8 cellular contexts compared by ENCODE assay signal in the genomic region with DNA sequence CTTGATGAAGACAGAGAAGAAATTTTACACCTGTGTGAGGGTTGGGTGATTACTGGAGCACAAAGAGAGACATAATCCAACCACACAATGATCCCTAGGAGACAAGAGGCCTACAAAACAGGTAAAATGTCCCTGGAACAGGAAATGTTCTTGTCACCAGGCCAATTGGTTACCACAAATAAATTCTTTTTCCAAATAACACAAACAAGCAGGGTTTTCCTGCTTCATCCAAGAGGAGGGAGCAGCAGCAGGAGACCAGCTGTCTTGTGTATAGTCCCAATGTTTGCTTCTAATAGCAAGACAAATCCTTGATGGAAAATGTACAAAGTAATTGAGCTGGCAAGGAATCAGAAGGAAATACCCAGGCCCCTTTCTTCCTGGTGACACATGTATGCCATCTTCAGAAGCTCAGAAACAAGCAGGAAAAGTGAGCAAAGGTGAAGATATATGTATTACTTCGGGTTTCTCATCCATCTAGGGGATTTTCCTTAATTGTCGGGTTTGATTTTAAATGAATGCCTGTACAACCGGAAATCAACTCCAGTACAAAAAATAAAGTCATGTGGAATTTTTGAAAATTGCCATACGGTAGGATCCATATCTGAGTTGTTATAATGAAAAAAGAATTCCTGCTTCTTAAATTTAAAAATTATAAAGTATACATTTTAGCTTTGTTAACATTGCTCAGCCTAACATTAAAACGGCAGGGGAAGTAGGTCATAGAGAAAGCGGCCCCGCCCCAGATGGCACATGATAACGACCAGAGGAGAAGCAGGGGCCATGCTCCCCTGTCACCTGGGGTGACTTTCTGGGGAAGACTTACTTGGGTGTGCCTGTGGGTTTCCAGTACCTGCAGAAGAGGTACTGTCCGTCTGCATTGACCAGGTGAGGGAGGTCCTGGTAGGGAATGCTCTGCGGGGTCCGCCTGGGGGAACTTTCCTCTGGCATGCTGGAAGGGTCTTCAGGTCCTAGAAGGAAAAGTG. TPM values are rescaled to one million over a fixed set of nuclear protein-coding genes. Genes with fewer than 3 reads are reported as not detected.
DNase-seq lines count a peak whose midpoint lies in the region; TF ChIP-seq lines count a peak whose summit lies in the region.

No MANE protein-coding gene starts in this region.

- no peaks in the 10 kb centered on the region for H3K27me3 ChIP-seq in dorsolateral prefrontal cortex

- in situ Hi-C loops in GM13977 (cut with MboI; ENCODE audit: low pct_unique_long_range_greater_than_20kb, low sequenced_read_pairs, unreplicated experiment): no loop called here

- peaks cover 54% of the 10 kb centered on the region for H3K27me3 Mint-ChIP-seq in nephron progenitor cell (ENCODE audit: low read depth, poor library complexity)

- intact Hi-C loops in dorsolateral prefrontal cortex (cut with DNase I): loop anchor here (5.0 to 10.0 kb wide), 5 partner anchors 34 to 226 kb away; partner anchors contain the start of genes KBTBD12 (in 1 of the 2), MCM2 (in 1 of the 2) and TPRA1 (in 1 of the 2)

- DNase-seq in GM13977 (ENCODE audit: low spot score): peak; percentile 64
- DNase-seq in NCI-H2029 treated with DMSO at 0.1 percent for 48 hours (lab: John Stamatoyannopoulos, UW): peak; percentile 98
- DNase-seq in dorsolateral prefrontal cortex: peak in 1 of 10 donors; percentile 57
- DNase-seq in nephron progenitor cell: no peak
- no peak for DNase-seq in NK-92 (lab: John Stamatoyannopoulos, UW; ENCODE audit: unreplicated experiment)
- DNase-seq in activated effector memory CD4-positive, alpha-beta T cell treated with Interleukin-2 at 50 U/mL for 16 hours: no peak
- no peak for DNase-seq in NCI-H2227 (lab: John Stamatoyannopoulos, UW; ENCODE audit: unreplicated experiment)
- no peak for DNase-seq in activated naive CD4-positive, alpha-beta T cell treated with Interleukin-2 at 50 U/mL for 16 hours

- peak overlapping the region; percentile 30 to 89 (median 79) for H3K4me3 ChIP-seq in dorsolateral prefrontal cortex

- H3K27ac Mint-ChIP-seq in nephron progenitor cell: no peak overlapping the region

- peaks cover 31% of the 10 kb centered on the region for H3K4me1 Mint-ChIP-seq in nephron progenitor cell

- H3K9me3 Mint-ChIP-seq in nephron progenitor cell: peaks cover 4% of the 10 kb centered on the region

- TF ChIP-seq CTCF in GM13977 (IDR thresholded peaks at IDR 0.05; ENCODE audit: extremely low read depth, insufficient read depth, missing control alignments): no peak
- TF ChIP-seq CTCF in dorsolateral prefrontal cortex (IDR thresholded peaks at IDR 0.05 in 54 of 56, conservative IDR thresholded peaks at IDR 0.05 in 2 of 56; ENCODE audit: low read depth in 1 of 56, partially characterized antibody in 56 of 56): no peak
- TF ChIP-seq CTCF in nephron progenitor cell (IDR thresholded peaks at IDR 0.05): no peak

- peak overlapping the region; percentile 43 for H3K4me3 Mint-ChIP-seq in nephron progenitor cell

- no peaks in the 10 kb centered on the region for H3K36me3 Mint-ChIP-seq in nephron progenitor cell (ENCODE audit: low read depth)

- H3K27ac ChIP-seq in dorsolateral prefrontal cortex: peak overlapping the region in 56 of 59 donors; percentile 14 to 94 (median 87)

RNA-seq across cellular contexts. Expression of gene MGLL, which starts 1.2 kb away (rescaled TPM):
- total RNA-seq in dorsolateral prefrontal cortex: 100 to 1,000 TPM in 117 of 120 experiments, 10 to 100 TPM in 3; 73.9 to 334 (median 144) TPM

Comparison
In these comparisons a context has a peak if more than half of its experiments do, and no peak if none do; other contexts are left out.
1. DNase-seq: peak in GM13977 (single experiment) and NCI-H2029 treated with DMSO at 0.1 percent for 48 hours (single experiment); none in nephron progenitor cell (single experiment), NK-92 (single experiment), activated effector memory CD4-positive, alpha-beta T cell treated with Interleukin-2 at 50 U/mL for 16 hours (single experiment), NCI-H2227 (single experiment) and activated naive CD4-positive, alpha-beta T cell treated with Interleukin-2 at 50 U/mL for 16 hours (single experiment).